In genomic region chr3:149898771-149899170, GRCh38 we compare ENCODE assay signal across 1 cellular context.
TF ChIP-seq lines count a peak whose summit lies in the region.

No MANE protein-coding gene starts in this region.

TF ChIP-seq in SK-N-SH, 30 proteins besides CTCF, POLR2A, EP300 and RAD21 (continued from another document):
- peak; percentile 67; the same call in 1 of the 2 replicates for TF ChIP-seq FOSL2 (IDR thresholded peaks at IDR 0.05; ENCODE audit: borderline replicate concordance, low read depth)
- no peak for TF ChIP-seq REST (IDR thresholded peaks at IDR 0.05; ENCODE audit: low read depth, low read length)
- TF ChIP-seq GABPA (IDR thresholded peaks at IDR 0.05; ENCODE audit: low read depth): no peak
- TF ChIP-seq YY1 (IDR thresholded peaks at IDR 0.05; ENCODE audit: low read depth): no peak; the same call in 1 of the 2 replicates
- TF ChIP-seq, protein P1, sequence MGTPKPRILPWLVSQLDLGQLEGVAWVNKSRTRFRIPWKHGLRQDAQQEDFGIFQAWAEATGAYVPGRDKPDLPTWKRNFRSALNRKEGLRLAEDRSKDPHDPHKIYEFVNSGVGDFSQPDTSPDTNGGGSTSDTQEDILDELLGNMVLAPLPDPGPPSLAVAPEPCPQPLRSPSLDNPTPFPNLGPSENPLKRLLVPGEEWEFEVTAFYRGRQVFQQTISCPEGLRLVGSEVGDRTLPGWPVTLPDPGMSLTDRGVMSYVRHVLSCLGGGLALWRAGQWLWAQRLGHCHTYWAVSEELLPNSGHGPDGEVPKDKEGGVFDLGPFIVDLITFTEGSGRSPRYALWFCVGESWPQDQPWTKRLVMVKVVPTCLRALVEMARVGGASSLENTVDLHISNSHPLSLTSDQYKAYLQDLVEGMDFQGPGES (IDR thresholded peaks at IDR 0.05; ENCODE audit: low read depth, low read length): no peak
- TF ChIP-seq NRF1 (IDR thresholded peaks at IDR 0.05; ENCODE audit: low read depth, low read length): no peak
- no peak for TF ChIP-seq TAF1 (IDR thresholded peaks at IDR 0.05; ENCODE audit: borderline replicate concordance, low read depth, low read length)
- TF ChIP-seq JUND (IDR thresholded peaks at IDR 0.05): peak; percentile 56
- no peak for TF ChIP-seq FOXM1 (IDR thresholded peaks at IDR 0.05; ENCODE audit: low read depth)
- TF ChIP-seq RXRA (IDR thresholded peaks at IDR 0.05; ENCODE audit: borderline replicate concordance, low read depth): no peak
- TF ChIP-seq NFIC (IDR thresholded peaks at IDR 0.05; ENCODE audit: borderline replicate concordance): no peak
- TF ChIP-seq FOXJ3 (CRISPR knock-in tag; IDR thresholded peaks at IDR 0.05): no peak
TF ChIP-seq in SK-N-SH: peak in this region for 4.
